15 cellular contexts compared by ENCODE assay signal in the genomic region with DNA sequence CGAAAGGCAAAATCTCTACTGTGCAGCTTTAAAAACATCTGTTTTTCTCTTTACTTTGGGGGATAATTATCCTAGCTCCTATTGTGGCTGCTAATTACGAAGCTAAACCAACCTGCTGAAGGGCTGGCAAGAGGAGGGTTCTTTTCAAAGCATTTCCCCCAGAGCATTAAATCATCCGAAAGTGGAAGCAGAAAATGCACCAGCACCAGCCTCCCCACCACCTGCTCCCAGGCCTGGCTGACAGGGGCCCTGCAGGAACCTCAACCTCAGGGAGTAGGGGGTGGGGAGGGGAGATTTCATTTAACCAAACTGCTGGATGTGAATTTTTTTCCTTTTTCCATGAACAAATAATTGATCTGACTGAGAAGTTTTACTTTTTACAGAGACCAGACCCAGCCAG. TPM values are rescaled to one million over a fixed set of nuclear protein-coding genes. Genes with fewer than 3 reads are reported as not detected.
DNase-seq lines count a peak whose midpoint lies in the region; TF ChIP-seq lines count a peak whose summit lies in the region.
"Had no signal": no experiment of that assay in that cellular context is flagged by ENCODE, and none has a peak within 500 bp of the region (broad histone marks: within the 10 kb centered on the region; RNA-seq: fewer than 3 reads in every experiment).

No MANE protein-coding gene starts in this region.

- intact Hi-C loops in adrenal gland (cut with DNase I), result no loop called here
- intact Hi-C loops in Caco-2 (cut with micrococcal nuclease; ENCODE audit: unreplicated experiment), result no loop called here

- H3K36me3 ChIP-seq in adrenal gland (replicated peaks in 1 of 2) (no peaks in the 10 kb centered on the region), Caco-2 (ENCODE audit: control insufficient read depth, insufficient read depth, low read length) (no peaks in the 10 kb centered on the region)
- H3K36me3 ChIP-seq: BE2C, gastroesophageal sphincter, thoracic aorta had no signal

- H3K27ac Mint-ChIP-seq in immature natural killer cell (no peak overlapping the region), Caco-2 (ENCODE audit: unreplicated experiment) (no peak overlapping the region)
- H3K27ac Mint-ChIP-seq: activated naive CD8-positive, alpha-beta T cell treated with anti-CD3 and anti-CD28 coated beads, Interleukin-2, amount 50 U/mL, for 24 hours had no signal

- no peaks in the 10 kb centered on the region for H3K36me3 Mint-ChIP-seq in immature natural killer cell
- H3K36me3 Mint-ChIP-seq in Caco-2 (ENCODE audit: insufficient read depth, unreplicated experiment), result no peaks in the 10 kb centered on the region

- H3K27me3 ChIP-seq in layer of hippocampus (ENCODE audit: control insufficient read depth, insufficient read depth, low read length) (no peaks in the 10 kb centered on the region), adrenal gland (no peaks in the 10 kb centered on the region), Caco-2 (replicated peaks; ENCODE audit: control insufficient read depth, insufficient read depth, low read length) (no peaks in the 10 kb centered on the region)
- H3K27me3 ChIP-seq: BE2C, gastroesophageal sphincter had no signal

- TF ChIP-seq POLR2A in adrenal gland (IDR thresholded peaks at IDR 0.05), result no peak

- H3K4me1 ChIP-seq in adrenal gland (replicated peaks in 1 of 2), result peaks cover 8 to 26% of the 10 kb centered on the region in 2 donors
- no peaks in the 10 kb centered on the region for H3K4me1 ChIP-seq in Caco-2
- H3K4me1 ChIP-seq: BE2C had no signal

- no peaks in the 10 kb centered on the region for H3K4me1 Mint-ChIP-seq in immature natural killer cell
- no peaks in the 10 kb centered on the region for H3K4me1 Mint-ChIP-seq in Caco-2 (ENCODE audit: low read depth, unreplicated experiment)

- DNase-seq in DMS153 treated with DMSO at 0.1 percent for 48 hours (lab: John Stamatoyannopoulos, UW; ENCODE audit: unreplicated experiment) (peak; percentile 81), NCI-H1092 (lab: John Stamatoyannopoulos, UW) (peak; percentile 74), NCI-H69 (lab: John Stamatoyannopoulos, UW) (peak; percentile 95), immature natural killer cell (no peak), adrenal gland (no peak), Ammon's horn (ENCODE audit: low spot score) (no peak), Caco-2 (no peak)
- DNase-seq: activated CD8-positive, alpha-beta memory T cell treated with anti-CD3 and anti-CD28 coated beads for 24 hours; activated naive CD8-positive, alpha-beta T cell treated with anti-CD3 and anti-CD28 coated beads, Interleukin-2, amount 50 U/mL, for 24 hours; BE2C; dermis blood vessel endothelial cell; left ventricle myocardium superior had no signal

- POLR2A ChIA-PET in Caco-2 (lab: Charles Lee), result no interaction called here

- CTCF ChIA-PET in Caco-2 (lab: Charles Lee), result no interaction called here

- H3K9me3 ChIP-seq in adrenal gland (replicated peaks in 1 of 3) (no peaks in the 10 kb centered on the region), Caco-2 (no peaks in the 10 kb centered on the region)
- H3K9me3 ChIP-seq: BE2C, gastroesophageal sphincter, thoracic aorta had no signal

- H3K4me3 Mint-ChIP-seq in immature natural killer cell, result no peak overlapping the region
- H3K4me3 Mint-ChIP-seq in Caco-2 (ENCODE audit: unreplicated experiment), result no peak overlapping the region
- H3K4me3 Mint-ChIP-seq: activated naive CD8-positive, alpha-beta T cell treated with anti-CD3 and anti-CD28 coated beads, Interleukin-2, amount 50 U/mL, for 24 hours had no signal

- BruUV-seq in Caco-2 (replicated peaks; lab: Mats Ljungman, UMichigan), result no TSS peak

- WGBS in adrenal gland, 4 donors, result 56 to 68% (median 67%) methylated on average over 3 of the region's 3 CpGs

- no peak overlapping the region for H3K4me3 ChIP-seq in adrenal gland
- H3K4me3 ChIP-seq in Caco-2 (ENCODE audit: low read depth, low read length), result no peak overlapping the region
- H3K4me3 ChIP-seq: gastroesophageal sphincter, thoracic aorta had no signal

- H3K27me3 Mint-ChIP-seq in immature natural killer cell (ENCODE audit: low read depth in 3 of 3), result peaks cover 0 to 6% (median 4%) of the 10 kb centered on the region in 3 donors
- H3K27me3 Mint-ChIP-seq in Caco-2 (ENCODE audit: insufficient read depth, unreplicated experiment), result no peaks in the 10 kb centered on the region

- TF ChIP-seq CTCF in adrenal gland (IDR thresholded peaks at IDR 0.05) (no peak), Caco-2 (IDR thresholded peaks at IDR 0.05; ENCODE audit: insufficient read depth in 1 of 2, low read depth in 1 of 2, low read length in 1 of 2, severe bottlenecking in 1 of 2, unreplicated experiment in 1 of 2) (no peak)

- peak overlapping the region; percentile 52 for H3K27ac ChIP-seq in layer of hippocampus (ENCODE audit: low read depth, low read length)
- H3K27ac ChIP-seq in adrenal gland, result no peak overlapping the region
- H3K27ac ChIP-seq: gastroesophageal sphincter, thoracic aorta had no signal

- H3K9me3 Mint-ChIP-seq in immature natural killer cell (no peaks in the 10 kb centered on the region), Caco-2 (ENCODE audit: unreplicated experiment) (no peaks in the 10 kb centered on the region)
- H3K9me3 Mint-ChIP-seq: activated naive CD8-positive, alpha-beta T cell treated with anti-CD3 and anti-CD28 coated beads, Interleukin-2, amount 50 U/mL, for 24 hours had no signal

RNA-seq across cellular contexts. Expression of a gene that starts 56.3 kb away (rescaled TPM):
- polyA plus RNA-seq in immature natural killer cell, result under 1 TPM; 0.07 to 0.20 (median 0.08) TPM
- 10 to 100 TPM; 24.0 to 54.5 (median 39.8) TPM for total RNA-seq in adrenal gland
- polyA plus RNA-seq in adrenal gland, result 10 to 100 TPM in 1 of 3 donors, 1 to 10 TPM in 2; 5.2 to 15.7 (median 8.1) TPM
- total RNA-seq in Caco-2 (2022), result 26.1 and 26.7 TPM in 2 replicates

Comparison
In these comparisons a context has a peak if more than half of its experiments do, and no peak if none do; other contexts are left out.
1. DNase-seq: peak in DMS153 treated with DMSO at 0.1 percent for 48 hours (single experiment), NCI-H1092 (single experiment) and NCI-H69 (single experiment); none in immature natural killer cell (0 of 3), adrenal gland (0 of 7), Ammon's horn (single experiment) and Caco-2 (0 of 2).